Comparison of ENCODE assay signal across 8 cellular contexts in the genomic region with DNA sequence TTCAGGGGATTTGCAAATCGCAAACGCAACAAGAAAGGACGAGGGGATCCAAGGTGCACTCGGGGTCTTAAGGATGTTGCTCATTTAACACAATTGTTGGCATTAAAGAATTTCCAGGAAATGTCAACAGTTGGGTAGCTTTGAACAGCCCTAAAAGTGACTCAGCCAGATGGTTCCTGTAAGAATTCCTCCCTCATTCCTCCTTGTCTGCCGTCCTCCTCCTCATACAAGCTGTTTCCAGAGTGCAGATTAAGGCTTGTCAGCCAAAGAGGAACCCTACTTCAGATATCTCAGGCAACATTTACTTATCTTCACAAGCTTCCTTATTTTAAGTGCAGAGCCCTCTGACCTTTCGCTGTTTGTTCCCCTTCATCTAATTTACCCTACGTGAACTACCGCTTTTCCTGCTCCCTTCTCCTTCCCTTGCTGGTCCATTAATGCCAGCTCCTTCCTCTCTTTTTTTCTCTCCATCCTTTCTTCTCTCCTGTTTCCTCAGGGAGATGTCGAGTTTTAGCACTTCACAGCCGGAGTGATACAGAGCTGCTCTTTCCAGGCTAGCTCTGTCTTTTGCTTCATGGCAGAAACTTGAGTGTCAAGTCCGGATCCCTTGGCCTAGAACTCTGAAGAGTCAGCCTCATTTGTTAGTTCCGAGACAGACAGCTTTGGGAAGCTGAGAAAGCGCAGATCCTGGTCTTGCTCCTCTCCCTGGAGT. TPM values are rescaled to one million over a fixed set of nuclear protein-coding genes. Genes with fewer than 3 reads are reported as not detected.
DNase-seq lines count a peak whose midpoint lies in the region; ATAC-seq and TF ChIP-seq lines count a peak whose summit lies in the region.

No MANE protein-coding gene starts in this region.

- H3K9me3 ChIP-seq in Panc1 (ENCODE audit: control insufficient read depth, insufficient read depth, low read depth, low read length): no peaks in the 10 kb centered on the region

- DNase-seq in GM03348 (ENCODE audit: low spot score) (peak; percentile 82), Panc1 (ENCODE audit: low read depth, low spot score) (no peak), erythroblast (lab: John Stamatoyannopoulos, UW) (peak; percentile 21 to 26), omental fat pad (ENCODE audit: low spot score) (no peak), RPMI8226 (no peak), HT-29 (ENCODE audit: low spot score) (no peak)

- BruUV-seq in Panc1 (replicated peaks; lab: Mats Ljungman, UMichigan): no TSS peak

- in situ Hi-C loops in Panc1 (cut with HindIII; ENCODE audit: low pct_unique_long_range_greater_than_20kb, low sequenced_read_pairs): no loop called here

- TF ChIP-seq POLR2A in erythroblast (IDR thresholded peaks at IDR 0.05; ENCODE audit: low read length): no peak

- POLR2A ChIA-PET in Panc1 (lab: Charles Lee): no interaction called here

- no peaks in the 10 kb centered on the region for H3K4me1 ChIP-seq in Panc1 (ENCODE audit: control insufficient read depth, insufficient read depth, low read length)

- no peak overlapping the region for H3K4me3 ChIP-seq in Panc1 (ENCODE audit: low read depth in 2 of 2, low read length in 2 of 2)

- no peak overlapping the region for H3K27ac ChIP-seq in Panc1 (ENCODE audit: low read length)

- no peak for TF ChIP-seq CTCF in Panc1 (IDR thresholded peaks at IDR 0.05)
- TF ChIP-seq CTCF in omental fat pad (IDR thresholded peaks at IDR 0.05): no peak

- CTCF ChIA-PET in Panc1 (lab: Charles Lee): no interaction called here

- no peaks in the 10 kb centered on the region for H3K27me3 ChIP-seq in Panc1 (ENCODE audit: control insufficient read depth, insufficient read depth, low read length)

- intact Hi-C loops in Panc1 (cut with micrococcal nuclease; ENCODE audit: unreplicated experiment): no loop called here

- ATAC-seq in Panc1 (peak; percentile 21; the same call in 1 of the 2 replicates), omental fat pad (ENCODE audit: low FRiP score) (peak; percentile 85), GM19035 (IDR thresholded peaks at IDR 0.05; ENCODE audit: unreplicated experiment) (no peak), HG02798 (IDR thresholded peaks at IDR 0.05; ENCODE audit: poor library complexity, unreplicated experiment) (no peak)

- no peaks in the 10 kb centered on the region for H3K36me3 ChIP-seq in Panc1 (ENCODE audit: control insufficient read depth, insufficient read depth, low read length)

RNA-seq across cellular contexts. Expression of gene TBC1D7, which starts 26.1 kb away (rescaled TPM):
- total RNA-seq in Panc1 (2021; ENCODE audit: unreplicated experiment) (27.0 TPM), omental fat pad (10 to 100 TPM in 2 of 4 donors, 1 to 10 TPM in 2; 5.3 to 11.3 (median 8.9) TPM)
- 23.9 TPM for polyA plus RNA-seq in Panc1 (2012; ENCODE audit: insufficient read length)
- total RNA-seq in HT-29 (2014; rRNA removed; shearing (Covaris generic)): 12.9 and 13.1 TPM in 2 replicates

Comparison
In these comparisons a context has a peak if more than half of its experiments do, and no peak if none do; other contexts are left out.
1. DNase-seq: peak in GM03348 (single experiment) and erythroblast (2 of 2); none in Panc1 (single experiment), omental fat pad (single experiment), RPMI8226 (single experiment) and HT-29 (single experiment).
2. ATAC-seq: peak in Panc1 (single experiment) and omental fat pad (single experiment); none in GM19035 (single experiment) and HG02798 (single experiment).